ENCODE assay signal across 1 cellular context in the genomic region with DNA sequence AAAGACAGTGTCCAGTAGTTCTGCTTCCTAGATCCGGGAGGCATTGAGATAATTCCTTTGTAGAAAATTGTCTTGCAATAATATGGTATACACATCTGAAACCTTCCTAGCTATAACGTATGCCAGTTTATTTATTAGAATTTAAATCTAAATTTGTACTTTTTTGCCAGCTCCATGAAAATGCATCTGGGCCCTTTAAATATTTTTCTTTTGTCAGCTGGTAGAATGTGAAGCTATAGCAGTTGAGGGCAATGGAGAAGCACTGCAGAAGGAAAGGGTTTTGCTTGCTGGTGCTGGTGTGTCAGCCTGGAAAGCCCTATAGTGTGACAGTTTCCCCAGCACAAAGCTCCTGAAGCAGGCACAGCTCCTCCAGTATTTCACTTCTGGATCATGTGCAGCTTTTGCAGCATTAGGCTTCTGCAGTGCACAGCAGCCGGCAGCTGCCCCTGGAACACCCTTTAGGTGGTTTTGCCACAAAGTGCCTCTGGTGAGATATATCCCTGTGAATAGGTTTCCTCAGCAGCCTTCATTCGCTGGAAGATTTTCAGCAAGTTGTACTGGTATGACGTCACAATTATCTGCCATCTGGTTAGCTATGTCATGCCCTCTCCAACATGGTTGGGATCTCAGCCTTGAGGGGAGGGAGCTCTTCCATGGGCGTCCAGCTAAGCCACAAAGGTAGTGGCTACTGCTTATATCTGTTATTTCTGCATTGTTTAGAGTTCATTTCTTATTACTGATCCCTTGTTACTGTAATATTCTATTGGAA.
A peak's percentile ranks its signal among the peaks of the same experiment; 100 is the strongest.
TF ChIP-seq lines count a peak whose summit lies in the region.

No MANE protein-coding gene starts in this region.

TF ChIP-seq in K562, 482 proteins besides CTCF, POLR2A, EP300 and RAD21 (continued from another document):
- TF ChIP-seq, protein P1, sequence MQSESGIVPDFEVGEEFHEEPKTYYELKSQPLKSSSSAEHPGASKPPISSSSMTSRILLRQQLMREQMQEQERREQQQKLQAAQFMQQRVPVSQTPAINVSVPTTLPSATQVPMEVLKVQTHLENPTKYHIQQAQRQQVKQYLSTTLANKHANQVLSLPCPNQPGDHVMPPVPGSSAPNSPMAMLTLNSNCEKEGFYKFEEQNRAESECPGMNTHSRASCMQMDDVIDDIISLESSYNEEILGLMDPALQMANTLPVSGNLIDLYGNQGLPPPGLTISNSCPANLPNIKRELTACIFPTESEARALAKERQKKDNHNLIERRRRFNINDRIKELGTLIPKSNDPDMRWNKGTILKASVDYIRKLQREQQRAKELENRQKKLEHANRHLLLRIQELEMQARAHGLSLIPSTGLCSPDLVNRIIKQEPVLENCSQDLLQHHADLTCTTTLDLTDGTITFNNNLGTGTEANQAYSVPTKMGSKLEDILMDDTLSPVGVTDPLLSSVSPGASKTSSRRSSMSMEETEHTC (IDR thresholded peaks at IDR 0.05) = no peak
- TF ChIP-seq, protein P2, sequence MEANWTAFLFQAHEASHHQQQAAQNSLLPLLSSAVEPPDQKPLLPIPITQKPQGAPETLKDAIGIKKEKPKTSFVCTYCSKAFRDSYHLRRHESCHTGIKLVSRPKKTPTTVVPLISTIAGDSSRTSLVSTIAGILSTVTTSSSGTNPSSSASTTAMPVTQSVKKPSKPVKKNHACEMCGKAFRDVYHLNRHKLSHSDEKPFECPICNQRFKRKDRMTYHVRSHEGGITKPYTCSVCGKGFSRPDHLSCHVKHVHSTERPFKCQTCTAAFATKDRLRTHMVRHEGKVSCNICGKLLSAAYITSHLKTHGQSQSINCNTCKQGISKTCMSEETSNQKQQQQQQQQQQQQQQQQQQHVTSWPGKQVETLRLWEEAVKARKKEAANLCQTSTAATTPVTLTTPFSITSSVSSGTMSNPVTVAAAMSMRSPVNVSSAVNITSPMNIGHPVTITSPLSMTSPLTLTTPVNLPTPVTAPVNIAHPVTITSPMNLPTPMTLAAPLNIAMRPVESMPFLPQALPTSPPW (CRISPR knock-in tag; IDR thresholded peaks at IDR 0.05) = no peak
- 0 out of 2 replicates have a peak, but pooled peaks have one; percentile 7 for TF ChIP-seq JUND (IDR thresholded peaks at IDR 0.05; ENCODE audit: borderline replicate concordance, low read depth, low read length)
- TF ChIP-seq JUND (tag; IDR thresholded peaks at IDR 0.05; ENCODE audit: borderline replicate concordance, low read depth, low read length) = no peak; the same call in 2 of the 3 replicates
- TF ChIP-seq, protein P3, sequence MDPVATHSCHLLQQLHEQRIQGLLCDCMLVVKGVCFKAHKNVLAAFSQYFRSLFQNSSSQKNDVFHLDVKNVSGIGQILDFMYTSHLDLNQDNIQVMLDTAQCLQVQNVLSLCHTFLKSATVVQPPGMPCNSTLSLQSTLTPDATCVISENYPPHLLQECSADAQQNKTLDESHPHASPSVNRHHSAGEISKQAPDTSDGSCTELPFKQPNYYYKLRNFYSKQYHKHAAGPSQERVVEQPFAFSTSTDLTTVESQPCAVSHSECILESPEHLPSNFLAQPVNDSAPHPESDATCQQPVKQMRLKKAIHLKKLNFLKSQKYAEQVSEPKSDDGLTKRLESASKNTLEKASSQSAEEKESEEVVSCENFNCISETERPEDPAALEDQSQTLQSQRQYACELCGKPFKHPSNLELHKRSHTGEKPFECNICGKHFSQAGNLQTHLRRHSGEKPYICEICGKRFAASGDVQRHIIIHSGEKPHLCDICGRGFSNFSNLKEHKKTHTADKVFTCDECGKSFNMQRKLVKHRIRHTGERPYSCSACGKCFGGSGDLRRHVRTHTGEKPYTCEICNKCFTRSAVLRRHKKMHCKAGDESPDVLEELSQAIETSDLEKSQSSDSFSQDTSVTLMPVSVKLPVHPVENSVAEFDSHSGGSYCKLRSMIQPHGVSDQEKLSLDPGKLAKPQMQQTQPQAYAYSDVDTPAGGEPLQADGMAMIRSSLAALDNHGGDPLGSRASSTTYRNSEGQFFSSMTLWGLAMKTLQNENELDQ (CRISPR knock-in tag; IDR thresholded peaks at IDR 0.05; ENCODE audit: borderline replicate concordance) = no peak
- TF ChIP-seq, protein P4, sequence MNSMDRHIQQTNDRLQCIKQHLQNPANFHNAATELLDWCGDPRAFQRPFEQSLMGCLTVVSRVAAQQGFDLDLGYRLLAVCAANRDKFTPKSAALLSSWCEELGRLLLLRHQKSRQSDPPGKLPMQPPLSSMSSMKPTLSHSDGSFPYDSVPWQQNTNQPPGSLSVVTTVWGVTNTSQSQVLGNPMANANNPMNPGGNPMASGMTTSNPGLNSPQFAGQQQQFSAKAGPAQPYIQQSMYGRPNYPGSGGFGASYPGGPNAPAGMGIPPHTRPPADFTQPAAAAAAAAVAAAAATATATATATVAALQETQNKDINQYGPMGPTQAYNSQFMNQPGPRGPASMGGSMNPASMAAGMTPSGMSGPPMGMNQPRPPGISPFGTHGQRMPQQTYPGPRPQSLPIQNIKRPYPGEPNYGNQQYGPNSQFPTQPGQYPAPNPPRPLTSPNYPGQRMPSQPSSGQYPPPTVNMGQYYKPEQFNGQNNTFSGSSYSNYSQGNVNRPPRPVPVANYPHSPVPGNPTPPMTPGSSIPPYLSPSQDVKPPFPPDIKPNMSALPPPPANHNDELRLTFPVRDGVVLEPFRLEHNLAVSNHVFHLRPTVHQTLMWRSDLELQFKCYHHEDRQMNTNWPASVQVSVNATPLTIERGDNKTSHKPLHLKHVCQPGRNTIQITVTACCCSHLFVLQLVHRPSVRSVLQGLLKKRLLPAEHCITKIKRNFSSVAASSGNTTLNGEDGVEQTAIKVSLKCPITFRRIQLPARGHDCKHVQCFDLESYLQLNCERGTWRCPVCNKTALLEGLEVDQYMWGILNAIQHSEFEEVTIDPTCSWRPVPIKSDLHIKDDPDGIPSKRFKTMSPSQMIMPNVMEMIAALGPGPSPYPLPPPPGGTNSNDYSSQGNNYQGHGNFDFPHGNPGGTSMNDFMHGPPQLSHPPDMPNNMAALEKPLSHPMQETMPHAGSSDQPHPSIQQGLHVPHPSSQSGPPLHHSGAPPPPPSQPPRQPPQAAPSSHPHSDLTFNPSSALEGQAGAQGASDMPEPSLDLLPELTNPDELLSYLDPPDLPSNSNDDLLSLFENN (IDR thresholded peaks at IDR 0.05; ENCODE audit: low read depth in 2 of 2, low read length in 2 of 2) = no peak
- no peak for TF ChIP-seq DMBX1 (CRISPR knock-in tag; IDR thresholded peaks at IDR 0.05; ENCODE audit: borderline replicate concordance)
- TF ChIP-seq XRCC3 (IDR thresholded peaks at IDR 0.05) = no peak
- TF ChIP-seq CBFA2T3 (IDR thresholded peaks at IDR 0.05) = no peak
- TF ChIP-seq, protein P5, sequence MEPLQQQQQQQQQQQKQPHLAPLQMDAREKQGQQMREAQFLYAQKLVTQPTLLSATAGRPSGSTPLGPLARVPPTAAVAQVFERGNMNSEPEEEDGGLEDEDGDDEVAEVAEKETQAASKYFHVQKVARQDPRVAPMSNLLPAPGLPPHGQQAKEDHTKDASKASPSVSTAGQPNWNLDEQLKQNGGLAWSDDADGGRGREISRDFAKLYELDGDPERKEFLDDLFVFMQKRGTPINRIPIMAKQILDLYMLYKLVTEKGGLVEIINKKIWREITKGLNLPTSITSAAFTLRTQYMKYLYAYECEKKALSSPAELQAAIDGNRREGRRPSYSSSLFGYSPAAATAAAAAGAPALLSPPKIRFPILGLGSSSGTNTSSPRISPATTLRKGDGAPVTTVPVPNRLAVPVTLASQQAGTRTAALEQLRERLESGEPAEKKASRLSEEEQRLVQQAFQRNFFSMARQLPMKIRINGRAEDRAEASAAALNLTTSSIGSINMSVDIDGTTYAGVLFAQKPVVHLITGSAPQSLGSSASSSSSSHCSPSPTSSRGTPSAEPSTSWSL (CRISPR knock-in tag; IDR thresholded peaks at IDR 0.05; ENCODE audit: borderline replicate concordance) = no peak
- TF ChIP-seq MED1 (CRISPR knock-in tag; IDR thresholded peaks at IDR 0.05; ENCODE audit: borderline replicate concordance) = no peak
- no peak for TF ChIP-seq SNIP1 (IDR thresholded peaks at IDR 0.05; ENCODE audit: low read depth)
- TF ChIP-seq U2AF1 (optimal IDR thresholded peaks at IDR 0.05; ENCODE audit: low read depth, low read length) = no peak
- TF ChIP-seq ZBTB1 (CRISPR knock-in tag; IDR thresholded peaks at IDR 0.05; ENCODE audit: borderline replicate concordance, low read depth) = no peak
TF ChIP-seq in K562: peak in this region for 6.
